In genomic region chr4:3802571-3803474, GRCh38 we compare ENCODE assay signal across 13 cellular contexts. TPM values are rescaled to one million over a fixed set of nuclear protein-coding genes. Genes with fewer than 3 reads are reported as not detected.
DNase-seq lines count a peak whose midpoint lies in the region; ATAC-seq and TF ChIP-seq lines count a peak whose summit lies in the region.
"Had no signal": no experiment of that assay in that cellular context is flagged by ENCODE, and none has a peak within 500 bp of the region (broad histone marks: within the 10 kb centered on the region; RNA-seq: fewer than 3 reads in every experiment).

No MANE protein-coding gene starts in this region.

- peak overlapping the region; percentile 5 for H3K18ac ChIP-seq in mesendoderm (ENCODE audit: low read length)

- TF ChIP-seq EP300 in ovary (IDR thresholded peaks at IDR 0.05) = no peak

- no peak overlapping the region for H4K8ac ChIP-seq in mesendoderm (ENCODE audit: low read depth, low read length)

- POLR2A ChIA-PET in A673 (lab: Charles Lee; ENCODE audit: low non-redundant PET) = no interaction called here
- POLR2A ChIA-PET in WTC11 (lab: Charles Lee) = no interaction called here

- no peak overlapping the region for H2AK5ac ChIP-seq in mesendoderm (ENCODE audit: low read length)

- no peak overlapping the region for H2BK15ac ChIP-seq in mesendoderm (replicated peaks; ENCODE audit: low read depth)

- H3K36me3 ChIP-seq in A673 (ENCODE audit: insufficient read depth, low read length, poor library complexity, severe bottlenecking) (no peaks in the 10 kb centered on the region), mesendoderm (ENCODE audit: control insufficient read depth, insufficient read depth, low read length) (no peaks in the 10 kb centered on the region), ovary (no peaks in the 10 kb centered on the region)
- H3K36me3 ChIP-seq in BLaER1 treated with 17β-estradiol and CSF1 and Interleukin-3, amounts not matched to agents 10 nM and 100 nM = no peaks in the 10 kb centered on the region

- no peaks in the 10 kb centered on the region for H3K79me2 ChIP-seq in mesendoderm (ENCODE audit: control insufficient read depth, insufficient read depth, low read length)

- H3K27me3 ChIP-seq in A673 (replicated peaks; ENCODE audit: insufficient read depth, low read depth, low read length, poor library complexity) = peaks cover 7% of the 10 kb centered on the region
- H3K27me3 ChIP-seq in BLaER1 treated with 17β-estradiol and CSF1 and Interleukin-3, amounts not matched to agents 10 nM and 100 nM = peaks cover 0 to 2% (median 0%) of the 10 kb centered on the region in 11 experiments; a peak in 3 of 22 replicates
- H3K27me3 ChIP-seq in mesendoderm (ENCODE audit: insufficient read depth, low read length, poor library complexity) = no peaks in the 10 kb centered on the region
- H3K27me3 ChIP-seq in ovary = no peaks in the 10 kb centered on the region

- no peak overlapping the region for H3K4ac ChIP-seq in mesendoderm (ENCODE audit: low read depth, low read length)

- H3K27ac Mint-ChIP-seq in WTC11 = no peak overlapping the region

- CTCF ChIA-PET in A673 (lab: Charles Lee) = no interaction called here
- CTCF ChIA-PET in WTC11 (lab: Charles Lee) = interaction anchor here (1.7 to 6.9 kb wide), 3 partner anchors 10 to 139 kb away, joined by 4 to 49 read pairs (median 21); no protein-coding TSS in a partner anchor

- no peak overlapping the region for H3K4me3 Mint-ChIP-seq in WTC11

- H2BK5ac ChIP-seq in mesendoderm (ENCODE audit: low read length) = no peak overlapping the region

- no peak overlapping the region for H3K56ac ChIP-seq in mesendoderm (ENCODE audit: low read length)

- ATAC-seq in WTC11 (peak; percentile 50), HG03469 (IDR thresholded peaks at IDR 0.05; ENCODE audit: unreplicated experiment) (no peak)

- peaks cover 35% of the 10 kb centered on the region for H3K4me1 Mint-ChIP-seq in WTC11

- intact Hi-C loops in A673 (cut with micrococcal nuclease; ENCODE audit: unreplicated experiment) (no loop called here), ovary (cut with DNase I) (no loop called here)

- no peak overlapping the region for H2BK120ac ChIP-seq in mesendoderm (ENCODE audit: low read depth, low read length)

- peak overlapping the region; percentile 11 to 51 (median 29); a peak in 13 of 22 replicates for H3K4me2 ChIP-seq in BLaER1 treated with 17β-estradiol and CSF1 and Interleukin-3, amounts not matched to agents 10 nM and 100 nM
- no peak overlapping the region for H3K4me2 ChIP-seq in mesendoderm (ENCODE audit: low read length)

- no CpG with 5 or more reads among the region's 13 CpGs for WGBS in mesendoderm (ENCODE audit: extremely low coverage, insufficient coverage, low lambda C conversion rate)
- WGBS in ovary, 3 donors = 27 to 38% (median 28%) methylated on average over 13 of the region's 13 CpGs

- H3K9me3 ChIP-seq in A673 (ENCODE audit: low read depth, low read length, poor library complexity, severe bottlenecking) = no peaks in the 10 kb centered on the region
- H3K9me3 ChIP-seq in BLaER1 treated with 17β-estradiol and CSF1 and Interleukin-3, amounts not matched to agents 10 nM and 100 nM (replicated peaks in 1 of 11) = no peaks in the 10 kb centered on the region
- H3K9me3 ChIP-seq in ovary = no peaks in the 10 kb centered on the region

- H3K27me3 Mint-ChIP-seq in WTC11 (ENCODE audit: low read depth) = peaks cover 2% of the 10 kb centered on the region; the same call in 1 of the 2 replicates

- H3K9ac ChIP-seq in BLaER1 treated with 17β-estradiol and CSF1 and Interleukin-3, amounts not matched to agents 10 nM and 100 nM = no peak overlapping the region
- H3K9ac ChIP-seq in mesendoderm (ENCODE audit: low read length) = no peak overlapping the region

- peak overlapping the region; percentile 37 for H3K27ac ChIP-seq in A673 (ENCODE audit: low read depth, low read length, poor library complexity, severe bottlenecking)
- no peak overlapping the region for H3K27ac ChIP-seq in BLaER1 treated with 17β-estradiol and CSF1 and Interleukin-3, amounts not matched to agents 10 nM and 100 nM
- H3K27ac ChIP-seq in mesendoderm (ENCODE audit: low read depth, low read length) = no peak overlapping the region
- H3K27ac ChIP-seq in ovary = no peak overlapping the region
- H3K27ac ChIP-seq: RWPE1 had no signal

- no peak overlapping the region for H3K23ac ChIP-seq in mesendoderm (ENCODE audit: low read length)

- peak; percentile 34 for DNase-seq in A673 (ENCODE audit: low spot score)
- no peak for DNase-seq in WTC11 (ENCODE audit: low spot score)
- DNase-seq in mesendoderm = peak; percentile 27
- no peak for DNase-seq in NCI-H1105 treated with DMSO at 0.1 percent for 48 hours (lab: John Stamatoyannopoulos, UW)
- no peak for DNase-seq in ovary
- DNase-seq: H7, NCI-H1092, NCI-H1694, NCI-H526, T-helper 1 cell had no signal

- H4K20me1 ChIP-seq in BLaER1 treated with 17β-estradiol and CSF1 and Interleukin-3, amounts not matched to agents 10 nM and 100 nM = peaks cover 0 to 13% (median 0%) of the 10 kb centered on the region in 11 experiments; a peak in 1 of 22 replicates

- H3K36me3 Mint-ChIP-seq in WTC11 = no peaks in the 10 kb centered on the region

- no peaks in the 10 kb centered on the region for H3K79me1 ChIP-seq in mesendoderm (ENCODE audit: low read length)

- H3K4me1 ChIP-seq in A673 (ENCODE audit: insufficient read depth, low read length, poor library complexity, severe bottlenecking) (peaks cover 9% of the 10 kb centered on the region), mesendoderm (ENCODE audit: control insufficient read depth, low read depth, low read length) (peaks cover 2% of the 10 kb centered on the region), ovary (ENCODE audit: insufficient read depth) (no peaks in the 10 kb centered on the region)
- peaks cover 0 to 14% (median 9%) of the 10 kb centered on the region in 10 experiments; a peak in 13 of 20 replicates for H3K4me1 ChIP-seq in BLaER1 treated with 17β-estradiol and CSF1 and Interleukin-3, amounts not matched to agents 10 nM and 100 nM

- no peak overlapping the region for H3K4me3 ChIP-seq in A673 (ENCODE audit: low read depth, low read length, poor library complexity, severe bottlenecking)
- H3K4me3 ChIP-seq in BLaER1 treated with 17β-estradiol and CSF1 and Interleukin-3, amounts not matched to agents 10 nM and 100 nM = no peak overlapping the region
- no peak overlapping the region for H3K4me3 ChIP-seq in mesendoderm (ENCODE audit: low read length)
- H3K4me3 ChIP-seq in ovary = no peak overlapping the region

- H4K5ac ChIP-seq in mesendoderm (ENCODE audit: low read length) = no peak overlapping the region

- no TSS peak for BruUV-seq in A673 (replicated peaks; lab: Mats Ljungman, UMichigan)

- no peaks in the 10 kb centered on the region for H3K9me3 Mint-ChIP-seq in WTC11

- TF ChIP-seq CTCF in A673 (conservative IDR thresholded peaks at IDR 0.05; ENCODE audit: low read depth, low read length) (no peak), WTC11 (IDR thresholded peaks at IDR 0.05) (no peak), ovary (IDR thresholded peaks at IDR 0.05) (no peak)

- TF ChIP-seq POLR2A in ovary (IDR thresholded peaks at IDR 0.05) = no peak

TF ChIP-seq in WTC11, 78 proteins besides CTCF, POLR2A, EP300 and RAD21 (continues in another document):
- TF ChIP-seq ZNF423 (CRISPR knock-in tag; IDR thresholded peaks at IDR 0.05) (no peak), FOXP4 (CRISPR knock-in tag; IDR thresholded peaks at IDR 0.05) (no peak), STAT6 (CRISPR knock-in tag; conservative IDR thresholded peaks at IDR 0.05; ENCODE audit: low read depth) (no peak), TEAD1 (CRISPR knock-in tag; IDR thresholded peaks at IDR 0.05) (no peak)
- TF ChIP-seq, protein P1, sequence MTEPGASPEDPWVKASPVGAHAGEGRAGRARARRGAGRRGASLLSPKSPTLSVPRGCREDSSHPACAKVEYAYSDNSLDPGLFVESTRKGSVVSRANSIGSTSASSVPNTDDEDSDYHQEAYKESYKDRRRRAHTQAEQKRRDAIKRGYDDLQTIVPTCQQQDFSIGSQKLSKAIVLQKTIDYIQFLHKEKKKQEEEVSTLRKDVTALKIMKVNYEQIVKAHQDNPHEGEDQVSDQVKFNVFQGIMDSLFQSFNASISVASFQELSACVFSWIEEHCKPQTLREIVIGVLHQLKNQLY (CRISPR knock-in tag; IDR thresholded peaks at IDR 0.05) = no peak

RNA-seq across cellular contexts. Expression of gene ADRA2C, which starts 36.6 kb away (rescaled TPM):
- total RNA-seq in A673 (2021) (14.8 and 16.7 TPM in 2 replicates), WTC11 (2021) (19.8 to 21.8 TPM (median 20.7 TPM) in 3 replicates), ovary (10 to 100 TPM in 2 of 7 donors, 1 to 10 TPM in 4, under 1 TPM in 1; 0.35 to 15.1 (median 5.8) TPM)
- polyA plus RNA-seq in mesendoderm (2013, experiment 1 of 2) = 10.8 TPM
- polyA plus RNA-seq in mesendoderm (2013, experiment 2 of 2) = 10.5 TPM
- 1 to 10 TPM in 1 of 2 donors, under 1 TPM in 1; 0.75 to 1.0 TPM for polyA plus RNA-seq in ovary

Comparison
In these comparisons a context has a peak if more than half of its experiments do, and no peak if none do; other contexts are left out.
1. DNase-seq: peak in A673 (single experiment) and mesendoderm (single experiment); none in WTC11 (single experiment), NCI-H1105 treated with DMSO at 0.1 percent for 48 hours (single experiment) and ovary (0 of 5).